In the genomic region with DNA sequence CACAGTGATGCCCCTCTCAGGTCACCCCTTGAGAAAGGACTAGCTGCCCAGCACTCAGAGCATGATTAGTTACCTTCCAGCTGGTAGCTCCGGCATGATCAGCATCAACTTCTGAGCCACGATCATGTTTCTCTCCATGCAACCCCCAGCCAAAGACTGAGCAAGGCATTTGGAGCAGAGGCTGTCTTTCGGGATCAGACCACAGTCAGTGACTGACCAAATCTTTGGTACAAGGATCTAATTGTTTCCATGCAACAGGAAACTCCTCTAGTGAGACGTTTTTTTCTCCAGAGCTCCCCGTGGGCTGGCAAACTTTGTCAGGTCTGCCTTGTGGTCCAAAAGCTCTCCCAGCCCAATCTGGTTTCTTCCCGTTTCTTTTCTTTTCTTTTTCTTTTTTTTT, we compare ENCODE assay signal across 12 cellular contexts.
"Had no signal": no experiment of that assay in that cellular context is flagged by ENCODE, and none has a peak within 500 bp of the region (broad histone marks: within the 10 kb centered on the region; RNA-seq: fewer than 3 reads in every experiment).

No MANE protein-coding gene starts in this region.

- ATAC-seq: activated CD4-positive, alpha-beta T cell treated with anti-CD3 and anti-CD28 coated beads for 36 hours; left ventricle myocardium superior; T-helper 17 cell had no signal

- H3K27me3 ChIP-seq: cardiac muscle cell, thyroid gland had no signal

- H3K4me1 ChIP-seq: thyroid gland had no signal

- H3K27ac ChIP-seq: cardiac muscle cell, dorsolateral prefrontal cortex, thyroid gland had no signal

- DNase-seq: activated CD4-positive, alpha-beta memory T cell treated with anti-CD3 and anti-CD28 coated beads for 36 hours; activated CD4-positive, alpha-beta T cell treated with anti-CD3 and anti-CD28 coated beads for 36 hours; activated naive CD4-positive, alpha-beta T cell treated with anti-CD3 and anti-CD28 coated beads, Interleukin-2, amount 10 ng/mL, durations not matched to agents 7 days and 5 days; activated T-cell treated with anti-CD3 and anti-CD28 coated beads, Interleukin-2, amount 50 U/mL, for 24 hours; dorsolateral prefrontal cortex; endodermal cell; hypothalamus; left ventricle myocardium superior; stimulated activated CD4-positive, alpha-beta T cell treated with anti-CD3 and anti-CD28 coated beads, Interleukin-2, amount 100 ng/mL, for 48 hours; T-helper 17 cell; thyroid gland had no signal

- H3K36me3 ChIP-seq: cardiac muscle cell, thyroid gland had no signal

- H3K4me3 ChIP-seq: cardiac muscle cell, dorsolateral prefrontal cortex, thyroid gland had no signal

- H3K9me3 ChIP-seq: thyroid gland had no signal
